ENCODE assay signal across 16 cellular contexts in genomic region chr5:126983874-126984266, GRCh38. TPM values are rescaled to one million over a fixed set of nuclear protein-coding genes. Genes with fewer than 3 reads are reported as not detected.
DNase-seq lines count a peak whose midpoint lies in the region; ATAC-seq and TF ChIP-seq lines count a peak whose summit lies in the region.
"Had no signal": no experiment of that assay in that cellular context is flagged by ENCODE, and none has a peak within 500 bp of the region (broad histone marks: within the 10 kb centered on the region; RNA-seq: fewer than 3 reads in every experiment).

No MANE protein-coding gene starts in this region.

- H3K4me3 Mint-ChIP-seq in CD8-positive, alpha-beta T cell, result no peak overlapping the region
- H3K4me3 Mint-ChIP-seq in activated B cell treated with CpG ODN at 0.5 μM for 24 hours, result no peak overlapping the region
- H3K4me3 Mint-ChIP-seq in nephron, result no peak overlapping the region
- no peak overlapping the region for H3K4me3 Mint-ChIP-seq in glutamatergic neuron (ENCODE audit: unreplicated experiment)
- H3K4me3 Mint-ChIP-seq: CD14-positive monocyte had no signal

- no peaks in the 10 kb centered on the region for H3K36me3 ChIP-seq in cardiac muscle cell
- H3K36me3 ChIP-seq in CD8-positive, alpha-beta T cell (ENCODE audit: insufficient read depth, low read length), result no peaks in the 10 kb centered on the region

- peak overlapping the region; percentile 78 for H3K27ac ChIP-seq in cardiac muscle cell
- H3K27ac ChIP-seq in CD8-positive, alpha-beta T cell (ENCODE audit: low read depth, low read length), result no peak overlapping the region
- H3K27ac ChIP-seq: A549 had no signal

- H3K9me3 Mint-ChIP-seq in CD8-positive, alpha-beta T cell, result no peaks in the 10 kb centered on the region
- H3K9me3 Mint-ChIP-seq in activated B cell treated with CpG ODN at 0.5 μM for 24 hours (no peaks in the 10 kb centered on the region), nephron (no peaks in the 10 kb centered on the region), glutamatergic neuron (ENCODE audit: unreplicated experiment) (peaks cover 7% of the 10 kb centered on the region)
- H3K9me3 Mint-ChIP-seq: HFFc6 had no signal

- CTCF ChIA-PET in CD8-positive, alpha-beta T cell (lab: Charles Lee), result no interaction called here
- CTCF ChIA-PET in activated B cell treated with CpG ODN at 0.5 μM for 24 hours (lab: Charles Lee), result no interaction called here

- H3K4me1 Mint-ChIP-seq in CD8-positive, alpha-beta T cell (ENCODE audit: low read depth), result peaks cover 36% of the 10 kb centered on the region
- H3K4me1 Mint-ChIP-seq in activated B cell treated with CpG ODN at 0.5 μM for 24 hours, result peaks cover 88% of the 10 kb centered on the region
- H3K4me1 Mint-ChIP-seq in nephron, result peaks cover 43% of the 10 kb centered on the region
- peaks cover 20% of the 10 kb centered on the region for H3K4me1 Mint-ChIP-seq in glutamatergic neuron (ENCODE audit: low read depth, unreplicated experiment)

- peak overlapping the region; percentile 34 for H3K27ac Mint-ChIP-seq in CD8-positive, alpha-beta T cell
- H3K27ac Mint-ChIP-seq in activated B cell treated with CpG ODN at 0.5 μM for 24 hours (peak overlapping the region; percentile 21), nephron (peak overlapping the region in 2 of 3 experiments; percentile 17 to 23), glutamatergic neuron (ENCODE audit: unreplicated experiment) (no peak overlapping the region)

- no peak overlapping the region for H3K4me3 ChIP-seq in cardiac muscle cell
- H3K4me3 ChIP-seq in CD8-positive, alpha-beta T cell (ENCODE audit: low read depth, low read length), result no peak overlapping the region
- H3K4me3 ChIP-seq: A549 had no signal

- ATAC-seq in Right ventricle myocardium inferior (no peak), activated B cell treated with CpG ODN at 0.5 μM for 24 hours (ENCODE audit: low read depth) (no peak), HG03095 (IDR thresholded peaks at IDR 0.05; ENCODE audit: unreplicated experiment) (no peak)
- ATAC-seq in CD8-positive, alpha-beta T cell, result no peak
- ATAC-seq: A549 had no signal

- no peaks in the 10 kb centered on the region for H3K27me3 ChIP-seq in cardiac muscle cell
- no peaks in the 10 kb centered on the region for H3K27me3 ChIP-seq in CD8-positive, alpha-beta T cell (ENCODE audit: insufficient read depth, low read length)

- H3K36me3 Mint-ChIP-seq in CD8-positive, alpha-beta T cell, result no peaks in the 10 kb centered on the region
- H3K36me3 Mint-ChIP-seq in activated B cell treated with CpG ODN at 0.5 μM for 24 hours (ENCODE audit: low read depth) (no peaks in the 10 kb centered on the region), nephron (ENCODE audit: low read depth) (no peaks in the 10 kb centered on the region), glutamatergic neuron (ENCODE audit: unreplicated experiment) (no peaks in the 10 kb centered on the region)
- H3K36me3 Mint-ChIP-seq: CD14-positive monocyte had no signal

- peaks cover 37% of the 10 kb centered on the region for H3K4me1 ChIP-seq in cardiac muscle cell (ENCODE audit: low read depth)
- H3K4me1 ChIP-seq in CD8-positive, alpha-beta T cell (ENCODE audit: insufficient read depth, low read length), result peaks cover 13% of the 10 kb centered on the region
- H3K4me1 ChIP-seq: A549 had no signal

- DNase-seq in cardiac muscle cell (ENCODE audit: low read depth in 1 of 2, low spot score in 1 of 2) (no peak), Right ventricle myocardium inferior (ENCODE audit: missing footprints) (no peak), activated B cell treated with CpG ODN at 0.5 μM for 24 hours (no peak), posterior cingulate gyrus (no peak), glutamatergic neuron (no peak)
- DNase-seq in CD8-positive, alpha-beta T cell, result no peak
- DNase-seq: NCI-H187 treated with DMSO at 0.1 percent for 48 hours; NCI-H446; NCI-H69; NK-92 treated with Interleukin-12 subunit alpha and Interleukin-12 subunit beta, amount 100 ng/mL, for 24 hours; SIG-M5 had no signal

- H3K9me3 ChIP-seq in cardiac muscle cell (ENCODE audit: low read depth), result no peaks in the 10 kb centered on the region
- H3K9me3 ChIP-seq in CD8-positive, alpha-beta T cell (ENCODE audit: low read length), result no peaks in the 10 kb centered on the region
- H3K9me3 ChIP-seq: A549 had no signal

- intact Hi-C loops in Right ventricle myocardium inferior (cut with DNase I) (no loop called here), activated B cell treated with CpG ODN at 0.5 μM for 24 hours (cut with micrococcal nuclease) (no loop called here), posterior cingulate gyrus (cut with DNase I) (no loop called here)
- intact Hi-C loops in CD8-positive, alpha-beta T cell (cut with DNase I, micrococcal nuclease), result no loop called here

- H3K27me3 Mint-ChIP-seq in CD8-positive, alpha-beta T cell (ENCODE audit: low read depth), result no peaks in the 10 kb centered on the region
- H3K27me3 Mint-ChIP-seq in activated B cell treated with CpG ODN at 0.5 μM for 24 hours (no peaks in the 10 kb centered on the region), nephron (ENCODE audit: low read depth) (no peaks in the 10 kb centered on the region), glutamatergic neuron (ENCODE audit: unreplicated experiment) (peaks cover 2% of the 10 kb centered on the region)

- POLR2A ChIA-PET in CD8-positive, alpha-beta T cell (lab: Charles Lee), result no interaction called here
- POLR2A ChIA-PET in activated B cell treated with CpG ODN at 0.5 μM for 24 hours (lab: Charles Lee), result interaction anchor here (1.6 kb wide), 1 partner anchor 47 kb away, joined by 5 read pairs; the partner anchor contains the start of gene MARCHF3

- TF ChIP-seq CTCF in cardiac muscle cell (IDR thresholded peaks at IDR 0.05; ENCODE audit: low read depth, low read length), result no peak
- TF ChIP-seq CTCF in CD8-positive, alpha-beta T cell (IDR thresholded peaks at IDR 0.05), result no peak
- TF ChIP-seq CTCF in activated B cell treated with CpG ODN at 0.5 μM for 24 hours (IDR thresholded peaks at IDR 0.05), result no peak
- no peak for TF ChIP-seq CTCF in nephron (IDR thresholded peaks at IDR 0.05; ENCODE audit: unreplicated experiment in 3 of 3)
- no peak for TF ChIP-seq CTCF in glutamatergic neuron (IDR thresholded peaks at IDR 0.05; ENCODE audit: partially characterized antibody, unreplicated experiment)

RNA-seq across cellular contexts. Expression of gene MARCHF3, which starts 46.5 kb away (rescaled TPM):
- total RNA-seq in cardiac muscle cell, result 5.2 and 11.4 TPM in 2 replicates
- polyA plus RNA-seq in cardiac muscle cell, result 27.0 and 32.3 TPM in 2 replicates
- total RNA-seq in Right ventricle myocardium inferior, result 30.1 TPM
- 1 to 10 TPM; 7.7 to 9.7 TPM for total RNA-seq in CD8-positive, alpha-beta T cell
- total RNA-seq in activated B cell treated with CpG ODN at 0.5 μM for 24 hours, result 21.9 and 22.8 TPM in 2 replicates
- 5.7 TPM for total RNA-seq in glutamatergic neuron (ENCODE audit: unreplicated experiment)
